8 cellular contexts compared by ENCODE assay signal in the genomic region with DNA sequence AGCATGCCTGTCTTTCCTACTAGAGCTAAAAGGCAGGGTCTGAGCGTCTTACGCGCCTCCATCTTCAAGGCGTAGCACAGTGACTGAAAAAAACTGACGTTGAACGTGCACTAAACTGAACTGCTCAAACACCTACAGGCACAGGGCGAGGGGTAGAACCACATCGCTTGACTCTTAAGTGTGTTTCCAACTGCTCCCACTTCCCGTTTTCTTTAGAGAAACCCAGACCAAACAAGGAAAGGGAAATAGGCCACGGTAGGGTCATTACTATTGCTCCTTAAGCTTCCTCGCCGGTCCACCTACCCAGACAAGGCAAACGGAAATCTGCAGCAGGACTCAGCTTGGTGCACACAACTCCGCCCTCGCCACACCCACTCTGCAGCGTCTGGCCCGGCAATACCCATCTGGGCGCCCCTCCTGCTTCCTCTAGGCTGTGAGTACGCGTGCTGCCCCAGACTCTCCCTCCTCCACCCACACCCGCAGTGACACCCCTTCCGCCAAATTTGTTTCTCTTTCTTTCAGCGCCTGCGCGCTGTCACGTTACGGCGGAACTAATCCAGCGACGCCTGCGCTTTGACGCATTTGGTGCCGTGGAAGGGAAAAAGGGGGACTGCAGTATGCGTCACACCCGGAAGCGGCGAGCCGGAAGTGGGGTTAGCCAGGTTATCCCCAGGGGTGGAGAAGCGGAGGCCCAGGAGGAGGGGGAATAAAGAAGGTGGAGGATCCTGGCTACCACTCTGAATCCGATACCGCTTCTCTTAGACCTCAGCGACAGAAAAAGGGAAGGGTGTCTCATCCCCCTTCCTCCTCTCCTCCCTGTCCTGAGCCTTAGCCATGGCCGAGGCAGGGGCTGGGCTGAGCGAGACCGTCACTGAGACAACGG. TPM values are rescaled to one million over a fixed set of nuclear protein-coding genes. Genes with fewer than 3 reads are reported as not detected.
DNase-seq lines count a peak whose midpoint lies in the region; ATAC-seq and TF ChIP-seq lines count a peak whose summit lies in the region.

PPP1R11 (plus strand) TSS at position 622 of the 883 bp plus-strand sequence; CDS start at position 835, 213 bp downstream.

- intact Hi-C loops in CD14-positive monocyte (cut with micrococcal nuclease), result loop anchor here (5.0 to 10.0 kb wide), 4 partner anchors 35 to 258 kb away; partner anchors contain the start of genes TRIM26 (in 1 of the 2) and TRIM39 (in 1 of the 2)
- intact Hi-C loops in left lung (cut with DNase I), result no loop called here

- ATAC-seq in GM19397 (IDR thresholded peaks at IDR 0.05; ENCODE audit: unreplicated experiment), result peak; percentile 96
- ATAC-seq in HG03571 (IDR thresholded peaks at IDR 0.05; ENCODE audit: unreplicated experiment), result peak; percentile 95
- peak; percentile 99 for ATAC-seq in left lung

- peaks cover 46 to 48% of the 10 kb centered on the region in 2 donors for H3K36me3 Mint-ChIP-seq in CD14-positive monocyte

- H3K27me3 ChIP-seq in left lung, result peaks cover 0 to 16% of the 10 kb centered on the region in 2 donors

- H3K4me1 ChIP-seq in left lung, result peaks cover 12 to 59% of the 10 kb centered on the region in 2 donors

- H3K4me1 Mint-ChIP-seq in CD14-positive monocyte, result peaks cover 46% of the 10 kb centered on the region

- H3K9me3 Mint-ChIP-seq in CD14-positive monocyte, result peaks cover 2 to 8% (median 4%) of the 10 kb centered on the region in 7 donors

- H3K9me3 ChIP-seq in left lung, result no peaks in the 10 kb centered on the region

- H3K27ac Mint-ChIP-seq in CD14-positive monocyte, result peak within 1 kb of the TSS; percentile 99 to 100 (median 100)

- no peak for TF ChIP-seq CTCF in CD14-positive monocyte (IDR thresholded peaks at IDR 0.05)
- no peak for TF ChIP-seq CTCF in left lung (IDR thresholded peaks at IDR 0.05)

- DNase-seq in CD14-positive monocyte (ENCODE audit: low spot score), result peak; percentile 99
- peak; percentile 100 for DNase-seq in NCI-H82 (lab: John Stamatoyannopoulos, UW)
- peak; percentile 98 to 99 for DNase-seq in activated CD4-positive, alpha-beta T cell treated with anti-CD3 and anti-CD28 coated beads, Interleukin-2, amount 50 U/mL, for 48 hours
- peak; percentile 99 for DNase-seq in dermis blood vessel endothelial cell
- DNase-seq in left lung, result peak; percentile 98 to 99
- peak; percentile 93 to 97 for DNase-seq in stimulated activated CD4-positive, alpha-beta T cell treated with anti-CD3 and anti-CD28 coated beads, Interleukin-2, amount 100 ng/mL, for 48 hours

- peak within 1 kb of the TSS; percentile 91 to 96 for H3K4me3 Mint-ChIP-seq in CD14-positive monocyte

- H3K36me3 ChIP-seq in left lung, result peaks cover 0 to 28% of the 10 kb centered on the region in 2 donors

- peak within 1 kb of the TSS; percentile 93 to 94 for H3K27ac ChIP-seq in left lung

- peaks cover 9 to 26% (median 18%) of the 10 kb centered on the region in 3 donors for H3K27me3 Mint-ChIP-seq in CD14-positive monocyte (ENCODE audit: low read depth in 3 of 3)

- peak within 1 kb of the TSS; percentile 58 to 60 for H3K4me3 ChIP-seq in left lung

RNA-seq across cellular contexts. Expression of gene PPP1R11, which starts in this region (rescaled TPM):
- polyA plus RNA-seq in CD14-positive monocyte, result 100 to 1,000 TPM in 1 of 2 donors, 10 to 100 TPM in 1; 67.7 to 107 TPM
- total RNA-seq in dermis blood vessel endothelial cell, result 14.0 and 15.0 TPM in 2 replicates
- 10 to 100 TPM; 57.0 to 60.0 TPM for total RNA-seq in left lung

Comparison
In these comparisons a context has a peak if more than half of its experiments do, and no peak if none do; other contexts are left out.
1. Peak in every context shown above with its lines: DNase-seq, ATAC-seq, H3K4me3 ChIP-seq and H3K27ac ChIP-seq.
2. intact Hi-C loops: an anchor here in CD14-positive monocyte (5.0 to 10.0 kb wide); none called in left lung.